1 cellular context compared by ENCODE assay signal in the genomic region with DNA sequence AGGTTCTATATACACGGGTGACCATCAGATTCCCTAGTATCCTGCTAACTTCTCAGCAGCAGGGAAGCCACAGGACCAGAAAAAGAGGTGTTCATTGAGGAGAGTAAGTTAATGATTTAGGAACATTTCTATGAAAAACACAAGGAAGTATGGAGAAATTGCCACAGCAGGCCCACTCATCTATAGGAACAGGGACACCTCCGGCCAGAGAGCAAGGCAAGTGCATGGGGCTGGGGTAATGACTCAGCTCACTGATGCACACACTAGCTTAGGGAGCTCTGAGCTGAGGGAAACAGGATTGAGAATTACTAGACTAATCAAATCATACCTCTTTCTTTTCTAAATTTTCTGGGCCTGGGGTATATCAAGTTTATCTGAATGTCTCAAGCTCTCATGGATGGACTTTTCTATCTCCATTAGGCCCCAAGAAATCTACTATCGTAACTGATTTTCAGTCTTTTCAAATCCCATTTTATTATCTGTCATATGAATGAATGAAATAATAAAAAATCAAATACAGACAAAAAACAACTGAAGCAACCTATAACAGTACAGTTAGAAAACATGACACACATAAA.
TF ChIP-seq lines count a peak whose summit lies in the region.

No MANE protein-coding gene starts in this region.

TF ChIP-seq in SK-N-SH treated with all-trans-retinoic acid at 6 μM for 48 hours, 23 proteins besides CTCF, POLR2A, EP300 and RAD21 (continued from another document):
- TF ChIP-seq, protein P1, sequence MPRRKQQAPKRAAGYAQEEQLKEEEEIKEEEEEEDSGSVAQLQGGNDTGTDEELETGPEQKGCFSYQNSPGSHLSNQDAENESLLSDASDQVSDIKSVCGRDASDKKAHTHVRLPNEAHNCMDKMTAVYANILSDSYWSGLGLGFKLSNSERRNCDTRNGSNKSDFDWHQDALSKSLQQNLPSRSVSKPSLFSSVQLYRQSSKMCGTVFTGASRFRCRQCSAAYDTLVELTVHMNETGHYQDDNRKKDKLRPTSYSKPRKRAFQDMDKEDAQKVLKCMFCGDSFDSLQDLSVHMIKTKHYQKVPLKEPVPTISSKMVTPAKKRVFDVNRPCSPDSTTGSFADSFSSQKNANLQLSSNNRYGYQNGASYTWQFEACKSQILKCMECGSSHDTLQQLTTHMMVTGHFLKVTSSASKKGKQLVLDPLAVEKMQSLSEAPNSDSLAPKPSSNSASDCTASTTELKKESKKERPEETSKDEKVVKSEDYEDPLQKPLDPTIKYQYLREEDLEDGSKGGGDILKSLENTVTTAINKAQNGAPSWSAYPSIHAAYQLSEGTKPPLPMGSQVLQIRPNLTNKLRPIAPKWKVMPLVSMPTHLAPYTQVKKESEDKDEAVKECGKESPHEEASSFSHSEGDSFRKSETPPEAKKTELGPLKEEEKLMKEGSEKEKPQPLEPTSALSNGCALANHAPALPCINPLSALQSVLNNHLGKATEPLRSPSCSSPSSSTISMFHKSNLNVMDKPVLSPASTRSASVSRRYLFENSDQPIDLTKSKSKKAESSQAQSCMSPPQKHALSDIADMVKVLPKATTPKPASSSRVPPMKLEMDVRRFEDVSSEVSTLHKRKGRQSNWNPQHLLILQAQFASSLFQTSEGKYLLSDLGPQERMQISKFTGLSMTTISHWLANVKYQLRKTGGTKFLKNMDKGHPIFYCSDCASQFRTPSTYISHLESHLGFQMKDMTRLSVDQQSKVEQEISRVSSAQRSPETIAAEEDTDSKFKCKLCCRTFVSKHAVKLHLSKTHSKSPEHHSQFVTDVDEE (CRISPR knock-in tag; IDR thresholded peaks at IDR 0.05): peak; percentile 98
- no peak for TF ChIP-seq RARB (CRISPR knock-in tag; IDR thresholded peaks at IDR 0.05)
- no peak for TF ChIP-seq TOX (CRISPR knock-in tag; IDR thresholded peaks at IDR 0.05; ENCODE audit: borderline replicate concordance)
